ENCODE assay signal across 13 cellular contexts in the genomic region with DNA sequence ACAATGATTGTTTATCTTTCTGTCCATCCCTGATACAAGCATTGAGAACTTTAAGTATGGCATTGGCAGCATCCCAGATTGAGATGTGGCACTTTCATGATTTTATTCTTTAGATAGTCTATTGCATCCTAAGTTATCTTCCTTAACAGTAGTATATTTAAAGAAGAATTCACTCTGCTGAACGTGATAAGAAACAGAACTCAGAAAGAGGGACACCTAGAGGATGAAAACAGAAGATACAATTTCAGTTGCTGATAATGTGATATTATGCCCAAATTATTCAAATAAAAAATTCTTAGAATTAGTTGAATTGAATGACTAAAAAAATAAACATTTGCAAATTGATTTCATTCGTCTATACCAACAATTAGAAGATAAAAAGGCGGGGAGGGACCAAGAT.
DNase-seq lines count a peak whose midpoint lies in the region; ATAC-seq, FAIRE-seq and TF ChIP-seq lines count a peak whose summit lies in the region.
"Had no signal": no experiment of that assay in that cellular context is flagged by ENCODE, and none has a peak within 500 bp of the region (broad histone marks: within the 10 kb centered on the region; RNA-seq: fewer than 3 reads in every experiment).

No MANE protein-coding gene starts in this region.

- H2AFZ ChIP-seq in neural progenitor cell (replicated peaks): no peak overlapping the region

- H3K36me3 Mint-ChIP-seq in neural progenitor cell: no peaks in the 10 kb centered on the region

- H3K27me3 ChIP-seq in bronchial epithelial cell (ENCODE audit: control insufficient read depth, insufficient read depth, low read length) (no peaks in the 10 kb centered on the region), neural progenitor cell (no peaks in the 10 kb centered on the region), aorta (ENCODE audit: control insufficient read depth in 1 of 2, insufficient read depth in 2 of 2, low read length in 1 of 2) (no peaks in the 10 kb centered on the region)
- H3K27me3 ChIP-seq: testis had no signal

- ATAC-seq in HG02642 (IDR thresholded peaks at IDR 0.05; ENCODE audit: poor library complexity, unreplicated experiment) (no peak), aorta (ENCODE audit: low FRiP score) (no peak)
- ATAC-seq: activated T-cell treated with anti-CD3 and anti-CD28 coated beads, Interleukin-2, amount 50 U/mL, for 72 hours; sciatic nerve had no signal

- H3K27ac ChIP-seq in neural progenitor cell (no peak overlapping the region), aorta (ENCODE audit: low read depth in 1 of 2, low read length in 2 of 2) (no peak overlapping the region)
- H3K27ac ChIP-seq: testis had no signal

- no peaks in the 10 kb centered on the region for H3K4me1 Mint-ChIP-seq in neural progenitor cell

- no peak overlapping the region for H3K27ac Mint-ChIP-seq in neural progenitor cell
- H3K27ac Mint-ChIP-seq: activated T-cell treated with anti-CD3 and anti-CD28 coated beads, Interleukin-2, amount 50 U/mL, for 72 hours had no signal

- DNase-seq in NCI-H1694 (lab: John Stamatoyannopoulos, UW) (peak; percentile 10), NCI-H1694 treated with DMSO at 0.1 percent for 48 hours (lab: John Stamatoyannopoulos, UW) (no peak), LNCaP clone FGC (ENCODE audit: low read depth) (no peak), bronchial epithelial cell (ENCODE audit: low read depth) (no peak), neural progenitor cell (ENCODE audit: low spot score) (no peak), aorta (no peak), foreskin melanocyte (no peak)
- DNase-seq: activated CD4-positive, CD25-positive, alpha-beta regulatory T cell; activated T-cell treated with anti-CD3 and anti-CD28 coated beads, Interleukin-2, amount 50 U/mL, for 72 hours; GF-D8; testis had no signal

- WGBS in aorta, 2 donors: 46 to 53% methylated on average over 3 of the region's 3 CpGs

- H3K4me1 ChIP-seq in neural progenitor cell (no peaks in the 10 kb centered on the region), aorta (ENCODE audit: control insufficient read depth in 1 of 2, insufficient read depth in 2 of 2, low read length in 2 of 2) (no peaks in the 10 kb centered on the region)
- H3K4me1 ChIP-seq: testis had no signal

- H3K27me3 Mint-ChIP-seq in neural progenitor cell (ENCODE audit: insufficient read depth, low read depth): no peaks in the 10 kb centered on the region

- no peaks in the 10 kb centered on the region for H4K20me1 ChIP-seq in neural progenitor cell (ENCODE audit: low read depth)

- H3K4me3 Mint-ChIP-seq in neural progenitor cell: no peak overlapping the region
- H3K4me3 Mint-ChIP-seq: activated T-cell treated with anti-CD3 and anti-CD28 coated beads, Interleukin-2, amount 50 U/mL, for 72 hours had no signal

- H3K4me3 ChIP-seq in LNCaP clone FGC (ENCODE audit: low read depth, low read length) (no peak overlapping the region), bronchial epithelial cell (ENCODE audit: low read depth, low read length) (no peak overlapping the region), neural progenitor cell (no peak overlapping the region), aorta (ENCODE audit: low read length in 2 of 2) (no peak overlapping the region)

- no peak overlapping the region for H3K4me2 ChIP-seq in neural progenitor cell

- H3K9ac ChIP-seq in neural progenitor cell: no peak overlapping the region

- no peaks in the 10 kb centered on the region for H3K9me3 ChIP-seq in neural progenitor cell (ENCODE audit: low read depth)
- peaks cover 2% of the 10 kb centered on the region for H3K9me3 ChIP-seq in aorta (ENCODE audit: control insufficient read depth, low read length)
- H3K9me3 ChIP-seq: testis had no signal

- H3K36me3 ChIP-seq in bronchial epithelial cell (ENCODE audit: control insufficient read depth, insufficient read depth, low read length): no peaks in the 10 kb centered on the region
- no peaks in the 10 kb centered on the region for H3K36me3 ChIP-seq in neural progenitor cell
- H3K36me3 ChIP-seq in aorta (ENCODE audit: control insufficient read depth in 1 of 2, insufficient read depth in 2 of 2, low read length in 1 of 2): no peaks in the 10 kb centered on the region

- H3K79me2 ChIP-seq in neural progenitor cell (ENCODE audit: low read depth): no peaks in the 10 kb centered on the region

- FAIRE-seq in bronchial epithelial cell (lab: Jason Lieb, UNC): no peak

- peaks cover 25% of the 10 kb centered on the region for H3K9me3 Mint-ChIP-seq in neural progenitor cell

- intact Hi-C loops in aorta (cut with DNase I): no loop called here

- no peaks in the 10 kb centered on the region for H3F3A ChIP-seq in neural progenitor cell (ENCODE audit: low read depth)

- peak; percentile 36; the same call in 1 of the 2 replicates for TF ChIP-seq CTCF in LNCaP clone FGC (IDR thresholded peaks at IDR 0.05; ENCODE audit: control insufficient read depth, extremely low read depth, insufficient read depth)
- TF ChIP-seq CTCF in bronchial epithelial cell (IDR thresholded peaks at IDR 0.05; ENCODE audit: insufficient read depth, low read length, severe bottlenecking): peak; percentile 21
- TF ChIP-seq CTCF in neural progenitor cell (IDR thresholded peaks at IDR 0.05): peak; percentile 32
